ENCODE assay signal across 9 cellular contexts in the genomic region with DNA sequence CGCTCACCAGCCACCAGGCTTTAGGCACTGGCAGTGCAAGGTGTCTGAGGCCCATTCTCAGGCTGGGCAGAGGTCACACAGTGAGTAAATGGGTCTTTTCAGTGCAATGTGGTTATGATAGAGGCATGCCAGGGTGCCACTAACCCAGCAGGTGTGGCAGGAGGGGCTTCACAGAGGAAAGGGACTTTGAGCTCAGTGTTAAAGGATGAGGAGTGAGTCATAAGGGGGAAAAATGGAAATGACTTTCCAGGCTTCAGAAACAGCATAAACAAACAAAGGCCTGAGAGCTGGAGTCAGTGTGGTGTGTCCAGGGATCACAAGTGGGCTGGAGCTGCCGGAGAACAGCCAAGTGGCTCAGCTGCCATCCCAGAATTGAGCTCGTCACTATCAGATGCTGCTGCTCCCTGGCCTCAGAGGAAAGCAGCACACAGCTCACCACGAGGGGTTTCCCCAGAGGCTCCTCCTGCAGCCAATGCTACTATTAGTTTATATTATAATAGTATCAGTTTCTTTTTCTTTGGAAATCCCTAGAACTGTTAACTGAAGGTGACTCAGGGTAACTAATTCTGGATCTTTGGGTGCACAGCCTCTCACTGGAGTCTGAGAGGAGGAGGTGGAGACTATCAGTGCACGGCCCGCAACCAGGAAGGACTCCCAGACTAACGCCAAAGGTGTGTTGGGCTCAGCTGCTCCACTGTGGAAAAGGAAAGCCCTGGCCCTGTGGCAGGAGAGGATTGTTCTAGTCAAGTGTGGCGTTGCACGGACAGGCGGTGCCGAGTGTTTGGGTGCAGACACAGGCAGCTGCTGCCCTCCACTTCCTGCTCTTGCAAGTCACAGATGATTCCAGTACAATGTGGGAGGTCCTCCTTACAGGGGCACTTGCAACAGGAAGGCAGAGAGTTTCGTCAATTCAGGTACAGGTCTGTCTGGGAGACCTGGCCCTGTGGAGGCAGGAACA. TPM values are rescaled to one million over a fixed set of nuclear protein-coding genes. Genes with fewer than 3 reads are reported as not detected.
A peak's percentile ranks its signal among the peaks of the same experiment; 100 is the strongest.
DNase-seq lines count a peak whose midpoint lies in the region; ATAC-seq, FAIRE-seq and TF ChIP-seq lines count a peak whose summit lies in the region.
"Had no signal": no experiment of that assay in that cellular context is flagged by ENCODE, and none has a peak within 500 bp of the region (broad histone marks: within the 10 kb centered on the region; RNA-seq: fewer than 3 reads in every experiment).

No MANE protein-coding gene starts in this region.

- peak overlapping the region; percentile 95 for H3K27ac Mint-ChIP-seq in activated T-helper 2 cell treated with anti-CD3 and anti-CD28 coated beads, Interferon-gamma antibody, Interleukin-2, Interleukin-4, amounts not matched to agents 10 μg/mL and 5 μg/mL and 100 μg/mL, durations not matched to agents 14 hours and 24 hours and 36 hours
- H3K27ac Mint-ChIP-seq in glutamatergic neuron (ENCODE audit: unreplicated experiment), result peak overlapping the region; percentile 93

- FAIRE-seq in GM12891 (lab: Jason Lieb, UNC), result peak; percentile 94
- FAIRE-seq: colon had no signal

- H3K9me3 ChIP-seq in HAP-1, result no peaks in the 10 kb centered on the region

- peak; percentile 42 for DNase-seq in GM12891 (ENCODE audit: insufficient read length, low spot score)
- DNase-seq in NCI-H226, result peak; percentile 2
- peak; percentile 47 for DNase-seq in activated T-helper 2 cell treated with anti-CD3 and anti-CD28 coated beads, Interferon-gamma antibody, Interleukin-2, Interleukin-4, amounts not matched to agents 10 μg/mL and 5 μg/mL and 100 μg/mL, durations not matched to agents 14 hours and 24 hours and 36 hours (ENCODE audit: low spot score)
- DNase-seq in glutamatergic neuron, result peak; percentile 50
- peak; percentile 77 for DNase-seq in putamen (ENCODE audit: low spot score)
- DNase-seq in NCI-H1694 (lab: John Stamatoyannopoulos, UW), result no peak
- DNase-seq in HAP-1 (ENCODE audit: low spot score in 2 of 2), result no peak

- H3K27me3 Mint-ChIP-seq in activated T-helper 2 cell treated with anti-CD3 and anti-CD28 coated beads, Interferon-gamma antibody, Interleukin-2, Interleukin-4, amounts not matched to agents 10 μg/mL and 5 μg/mL and 100 μg/mL, durations not matched to agents 14 hours and 24 hours and 36 hours (ENCODE audit: low read depth), result no peaks in the 10 kb centered on the region
- H3K27me3 Mint-ChIP-seq in glutamatergic neuron (ENCODE audit: unreplicated experiment), result peaks cover 17% of the 10 kb centered on the region

- in situ Hi-C loops in HAP-1 (cut with MboI; ENCODE audit: low sequenced_read_pairs), result no loop called here

- intact Hi-C loops in activated T-helper 2 cell treated with anti-CD3 and anti-CD28 coated beads, Interferon-gamma antibody, Interleukin-2, Interleukin-4, amounts not matched to agents 10 μg/mL and 5 μg/mL and 100 μg/mL, durations not matched to agents 14 hours and 24 hours and 36 hours (cut with micrococcal nuclease), result loop anchor here (1.0 to 2.0 kb wide), 6 partner anchors 24 to 311 kb away; a partner anchor contains a TSS

- H3K4me3 ChIP-seq in HAP-1, result no peak overlapping the region

- no peak for TF ChIP-seq CTCF in glutamatergic neuron (IDR thresholded peaks at IDR 0.05; ENCODE audit: partially characterized antibody, unreplicated experiment)

- H3K4me3 Mint-ChIP-seq in activated T-helper 2 cell treated with anti-CD3 and anti-CD28 coated beads, Interferon-gamma antibody, Interleukin-2, Interleukin-4, amounts not matched to agents 10 μg/mL and 5 μg/mL and 100 μg/mL, durations not matched to agents 14 hours and 24 hours and 36 hours (ENCODE audit: low read depth), result peak overlapping the region; percentile 75
- peak overlapping the region; percentile 26 for H3K4me3 Mint-ChIP-seq in glutamatergic neuron (ENCODE audit: unreplicated experiment)

- H3K9me3 Mint-ChIP-seq in activated T-helper 2 cell treated with anti-CD3 and anti-CD28 coated beads, Interferon-gamma antibody, Interleukin-2, Interleukin-4, amounts not matched to agents 10 μg/mL and 5 μg/mL and 100 μg/mL, durations not matched to agents 14 hours and 24 hours and 36 hours, result no peaks in the 10 kb centered on the region
- peaks cover 7% of the 10 kb centered on the region for H3K9me3 Mint-ChIP-seq in glutamatergic neuron (ENCODE audit: unreplicated experiment)

- no peaks in the 10 kb centered on the region for H3K27me3 ChIP-seq in HAP-1 (ENCODE audit: low read depth)

- peak; percentile 89 for ATAC-seq in HG02571 (IDR thresholded peaks at IDR 0.05; ENCODE audit: unreplicated experiment)

- H3K36me3 Mint-ChIP-seq in activated T-helper 2 cell treated with anti-CD3 and anti-CD28 coated beads, Interferon-gamma antibody, Interleukin-2, Interleukin-4, amounts not matched to agents 10 μg/mL and 5 μg/mL and 100 μg/mL, durations not matched to agents 14 hours and 24 hours and 36 hours (ENCODE audit: low read depth), result peaks cover 14% of the 10 kb centered on the region
- no peaks in the 10 kb centered on the region for H3K36me3 Mint-ChIP-seq in glutamatergic neuron (ENCODE audit: unreplicated experiment)

- peaks cover 5% of the 10 kb centered on the region; the same call in 1 of the 2 replicates for H3K36me3 ChIP-seq in HAP-1 (replicated peaks)

- peak; percentile 52; the same call in 1 of the 2 replicates for TF ChIP-seq POLR2A in GM12891 (IDR thresholded peaks at IDR 0.05; ENCODE audit: low read depth, low read length)

- H3K4me1 ChIP-seq in HAP-1, result no peaks in the 10 kb centered on the region

- peaks cover 30% of the 10 kb centered on the region for H3K4me1 Mint-ChIP-seq in activated T-helper 2 cell treated with anti-CD3 and anti-CD28 coated beads, Interferon-gamma antibody, Interleukin-2, Interleukin-4, amounts not matched to agents 10 μg/mL and 5 μg/mL and 100 μg/mL, durations not matched to agents 14 hours and 24 hours and 36 hours (ENCODE audit: low read depth)
- H3K4me1 Mint-ChIP-seq in glutamatergic neuron (ENCODE audit: low read depth, unreplicated experiment), result peaks cover 25% of the 10 kb centered on the region

TF ChIP-seq in GM12891, 5 proteins besides CTCF, POLR2A, EP300 and RAD21:
- TF ChIP-seq PAX5 (IDR thresholded peaks at IDR 0.05; ENCODE audit: insufficient read depth, low read length, severe bottlenecking) (no peak), SPI1 (IDR thresholded peaks at IDR 0.05; ENCODE audit: low read depth, low read length) (0 out of 2 replicates have a peak, but pooled peaks have one; percentile 19), POLR2AphosphoS5 (IDR thresholded peaks at IDR 0.05; ENCODE audit: low read depth, low read length) (no peak; the same call in 1 of the 2 replicates), POU2F2 (IDR thresholded peaks at IDR 0.05; ENCODE audit: low read depth, low read length) (no peak), TAF1 (IDR thresholded peaks at IDR 0.05; ENCODE audit: low read depth, low read length) (no peak)

RNA-seq across cellular contexts. Expression of a gene that starts 39.5 kb away (rescaled TPM):
- 9.3 TPM for polyA plus RNA-seq in GM12891 (2012; ENCODE audit: low read depth, missing spikeins)
- total RNA-seq in activated T-helper 2 cell treated with anti-CD3 and anti-CD28 coated beads, Interferon-gamma antibody, Interleukin-2, Interleukin-4, amounts not matched to agents 10 μg/mL and 5 μg/mL and 100 μg/mL, durations not matched to agents 14 hours and 24 hours and 36 hours, result 2.2 and 3.1 TPM in 2 replicates
- total RNA-seq in glutamatergic neuron (ENCODE audit: unreplicated experiment), result 19.8 TPM

Comparison
In these comparisons a context has a peak if more than half of its experiments do, and no peak if none do; other contexts are left out.
1. DNase-seq: peak in GM12891 (single experiment), NCI-H226 (single experiment), activated T-helper 2 cell treated with anti-CD3 and anti-CD28 coated beads, Interferon-gamma antibody, Interleukin-2, Interleukin-4, amounts not matched to agents 10 μg/mL and 5 μg/mL and 100 μg/mL, durations not matched to agents 14 hours and 24 hours and 36 hours (single experiment), glutamatergic neuron (single experiment) and putamen (single experiment); none in NCI-H1694 (single experiment) and HAP-1 (0 of 2).